ENCODE assay signal across 8 cellular contexts in genomic region chr17:82097187-82097918, GRCh38. TPM values are rescaled to one million over a fixed set of nuclear protein-coding genes. Genes with fewer than 3 reads are reported as not detected.
DNase-seq lines count a peak whose midpoint lies in the region; ATAC-seq and TF ChIP-seq lines count a peak whose summit lies in the region.

No MANE protein-coding gene starts in this region.

- H3K9me2 ChIP-seq in SU-DHL-6 (replicated peaks; ENCODE audit: insufficient read depth, low read length) = no peaks in the 10 kb centered on the region

- intact Hi-C loops in activated CD4-positive, alpha-beta T cell treated with anti-CD3 and anti-CD28 coated beads for 36 hours (cut with DNase I, micrococcal nuclease) = no loop called here
- intact Hi-C loops in lower lobe of right lung (cut with DNase I) = no loop called here

- H3K79me2 ChIP-seq in SU-DHL-6 (ENCODE audit: insufficient read depth, low read length) = peaks cover 32% of the 10 kb centered on the region

- peak overlapping the region; percentile 60 for H3K4me2 ChIP-seq in SU-DHL-6 (ENCODE audit: low read depth, low read length, poor library complexity, severe bottlenecking)

- peaks cover 18% of the 10 kb centered on the region for H3K36me3 Mint-ChIP-seq in activated CD4-positive, alpha-beta T cell treated with anti-CD3 and anti-CD28 coated beads for 36 hours (ENCODE audit: low read depth)

- H3K27me3 ChIP-seq in SU-DHL-6 (ENCODE audit: low read length) (no peaks in the 10 kb centered on the region), lower lobe of right lung (ENCODE audit: low read depth) (no peaks in the 10 kb centered on the region)

- H3K27ac ChIP-seq in SU-DHL-6 (ENCODE audit: low read depth, low read length) = peak overlapping the region; percentile 93
- peak overlapping the region; percentile 96 for H3K27ac ChIP-seq in lower lobe of right lung
- H3K27ac ChIP-seq in temporal lobe (ENCODE audit: low read depth, low read length) = peak overlapping the region; percentile 89

- POLR2A ChIA-PET in activated CD4-positive, alpha-beta T cell treated with anti-CD3 and anti-CD28 coated beads for 36 hours (lab: Charles Lee) = interaction anchor here (1.0 to 1.8 kb wide), 2 partner anchors 45 to 60 kb away, joined by 3 to 11 read pairs; partner anchors contain the start of genes DCXR, GPS1 and RFNG

- H2AFZ ChIP-seq in SU-DHL-6 (ENCODE audit: low read depth, low read length, severe bottlenecking) = no peak overlapping the region

- peak overlapping the region; percentile 100 for H3K9ac ChIP-seq in SU-DHL-6 (ENCODE audit: low read length)

- no peak for ATAC-seq in activated CD4-positive, alpha-beta T cell treated with anti-CD3 and anti-CD28 coated beads for 36 hours
- ATAC-seq in HG02981 (IDR thresholded peaks at IDR 0.05; ENCODE audit: unreplicated experiment) (peak; percentile 3), lower lobe of right lung (peak; percentile 23 to 36)

- peaks cover 14% of the 10 kb centered on the region for H3K4me1 Mint-ChIP-seq in activated CD4-positive, alpha-beta T cell treated with anti-CD3 and anti-CD28 coated beads for 36 hours

- H3F3A ChIP-seq in SU-DHL-6 (ENCODE audit: insufficient read depth) = peaks cover 30% of the 10 kb centered on the region

- peak; percentile 44 for DNase-seq in activated CD4-positive, alpha-beta T cell treated with anti-CD3 and anti-CD28 coated beads for 36 hours
- DNase-seq in activated CD4-positive, alpha-beta T cell treated with anti-CD3 and anti-CD28 coated beads for 1 hour = no peak
- peak; percentile 71 for DNase-seq in dermis blood vessel endothelial cell
- DNase-seq in lower lobe of right lung = peak; percentile 75
- DNase-seq in NCI-H187 treated with DMSO at 0.1 percent for 48 hours (lab: John Stamatoyannopoulos, UW) = no peak

- H3K27ac Mint-ChIP-seq in activated CD4-positive, alpha-beta T cell treated with anti-CD3 and anti-CD28 coated beads for 36 hours = no peak overlapping the region

- TF ChIP-seq CTCF in SU-DHL-6 (IDR thresholded peaks at IDR 0.05; ENCODE audit: insufficient read depth, low read length, poor library complexity, severe bottlenecking) (no peak), lower lobe of right lung (IDR thresholded peaks at IDR 0.05) (no peak)

- H3K9me3 ChIP-seq in SU-DHL-6 (ENCODE audit: insufficient read depth, low read length) (no peaks in the 10 kb centered on the region), lower lobe of right lung (no peaks in the 10 kb centered on the region)

- no peaks in the 10 kb centered on the region for H3K27me3 Mint-ChIP-seq in activated CD4-positive, alpha-beta T cell treated with anti-CD3 and anti-CD28 coated beads for 36 hours

- H3K4me3 ChIP-seq in SU-DHL-6 (ENCODE audit: insufficient read depth, low read length, poor library complexity, severe bottlenecking) = peak overlapping the region; percentile 99
- peak overlapping the region; percentile 80 for H3K4me3 ChIP-seq in lower lobe of right lung

- peak overlapping the region; percentile 74 for H3K4me3 Mint-ChIP-seq in activated CD4-positive, alpha-beta T cell treated with anti-CD3 and anti-CD28 coated beads for 36 hours

- no peaks in the 10 kb centered on the region for H3K9me3 Mint-ChIP-seq in activated CD4-positive, alpha-beta T cell treated with anti-CD3 and anti-CD28 coated beads for 36 hours (ENCODE audit: low read depth)

- H3K36me3 ChIP-seq in SU-DHL-6 (ENCODE audit: low read length) (0 out of 2 replicates have a peak, but pooled peaks cover 2% of the 10 kb centered on the region), lower lobe of right lung (peaks cover 41% of the 10 kb centered on the region)

- peaks cover 46% of the 10 kb centered on the region for H3K4me1 ChIP-seq in lower lobe of right lung

- CTCF ChIA-PET in activated CD4-positive, alpha-beta T cell treated with anti-CD3 and anti-CD28 coated beads for 36 hours (lab: Charles Lee) = interaction anchor here (0.6 to 1.8 kb wide), 5 partner anchors 29 to 75 kb away, joined by 3 to 6 read pairs (median 3); partner anchors contain the start of genes CENPX, DCXR, LRRC45 and RAC3

- H4K20me1 ChIP-seq in SU-DHL-6 (ENCODE audit: low read depth, low read length) = no peaks in the 10 kb centered on the region; the same call in 1 of the 2 replicates

RNA-seq across cellular contexts. Expression of gene FASN, which starts 0.7 kb away (rescaled TPM):
- 100 to 1,000 TPM; 239 to 259 TPM for total RNA-seq in activated CD4-positive, alpha-beta T cell treated with anti-CD3 and anti-CD28 coated beads for 36 hours
- 51.1 and 216 TPM in 2 replicates for total RNA-seq in dermis blood vessel endothelial cell
- total RNA-seq in lower lobe of right lung = 302 TPM
- 127 TPM for total RNA-seq in temporal lobe

RNA-seq across cellular contexts. Expression of gene DUS1L, which starts 31.7 kb away (rescaled TPM):
- 100 to 1,000 TPM; 119 to 124 TPM for total RNA-seq in activated CD4-positive, alpha-beta T cell treated with anti-CD3 and anti-CD28 coated beads for 36 hours
- 72.5 and 72.7 TPM in 2 replicates for total RNA-seq in dermis blood vessel endothelial cell
- total RNA-seq in lower lobe of right lung = 85.1 TPM
- total RNA-seq in temporal lobe = 13.0 TPM

RNA-seq across cellular contexts. Expression of gene GPS1, which starts 45.7 kb away (rescaled TPM):
- total RNA-seq in activated CD4-positive, alpha-beta T cell treated with anti-CD3 and anti-CD28 coated beads for 36 hours = 10 to 100 TPM; 69.0 to 73.5 TPM
- total RNA-seq in dermis blood vessel endothelial cell (84.2 and 112 TPM in 2 replicates), lower lobe of right lung (71.5 TPM), temporal lobe (52.9 TPM)

RNA-seq across cellular contexts. Expression of gene RFNG, which starts 45.7 kb away (rescaled TPM):
- total RNA-seq in activated CD4-positive, alpha-beta T cell treated with anti-CD3 and anti-CD28 coated beads for 36 hours = 10 to 100 TPM; 16.9 to 17.5 TPM
- 22.6 and 34.9 TPM in 2 replicates for total RNA-seq in dermis blood vessel endothelial cell
- 35.1 TPM for total RNA-seq in lower lobe of right lung
- total RNA-seq in temporal lobe = 23.1 TPM

RNA-seq across cellular contexts. Expression of gene DCXR, which starts 59.9 kb away (rescaled TPM):
- 100 to 1,000 TPM; 105 to 166 TPM for total RNA-seq in activated CD4-positive, alpha-beta T cell treated with anti-CD3 and anti-CD28 coated beads for 36 hours
- total RNA-seq in dermis blood vessel endothelial cell = 56.8 and 63.8 TPM in 2 replicates
- 133 TPM for total RNA-seq in lower lobe of right lung
- 15.5 TPM for total RNA-seq in temporal lobe

Comparison
In these comparisons a context has a peak if more than half of its experiments do, and no peak if none do; other contexts are left out.
1. DNase-seq: peak in activated CD4-positive, alpha-beta T cell treated with anti-CD3 and anti-CD28 coated beads for 36 hours (single experiment), dermis blood vessel endothelial cell (single experiment) and lower lobe of right lung (single experiment); none in activated CD4-positive, alpha-beta T cell treated with anti-CD3 and anti-CD28 coated beads for 1 hour (single experiment) and NCI-H187 treated with DMSO at 0.1 percent for 48 hours (single experiment).
2. Peak in every context shown above with its lines, with median percentiles within 50 percentile points of each other: H3K27ac ChIP-seq.